Comparison of ENCODE assay signal across 34 cellular contexts in genomic region chr9:113245894-113246293, GRCh38. TPM values are rescaled to one million over a fixed set of nuclear protein-coding genes. Genes with fewer than 3 reads are reported as not detected.
"Had no signal": no experiment of that assay in that cellular context is flagged by ENCODE, and none has a peak within 500 bp of the region (broad histone marks: within the 10 kb centered on the region; RNA-seq: fewer than 3 reads in every experiment).

No MANE protein-coding gene starts in this region.

- H3K4me3 Mint-ChIP-seq: immature natural killer cell; naive thymus-derived CD8-positive, alpha-beta T cell; nephron; neural progenitor cell; stimulated activated naive CD8-positive, alpha-beta T cell treated with anti-CD3 and anti-CD28 coated beads, Interleukin-15, Interleukin-2, amounts not matched to agents 100 ng/mL and 50 ng/mL, for 24 hours; type B pancreatic cell had no signal

- H3K4me1 Mint-ChIP-seq: immature natural killer cell, nephron, neural progenitor cell had no signal

- H3K27ac Mint-ChIP-seq: neural progenitor cell; stimulated activated naive CD8-positive, alpha-beta T cell treated with anti-CD3 and anti-CD28 coated beads, Interleukin-15, Interleukin-2, amounts not matched to agents 100 ng/mL and 50 ng/mL, for 24 hours; type B pancreatic cell had no signal

- H3K27ac ChIP-seq: left lung, lower lobe of right lung, neural progenitor cell, neutrophil, parathyroid adenoma, right atrium auricular region, right lobe of liver, tibial nerve, uterus had no signal

- H3K4me2 ChIP-seq: neural progenitor cell, smooth muscle cell had no signal

- H3K4me3 ChIP-seq: left lung, lower lobe of right lung, neural progenitor cell, right atrium auricular region, right lobe of liver, smooth muscle cell, tibial nerve, uterus had no signal

- H3K4me1 ChIP-seq: left lung, neural progenitor cell, parathyroid adenoma, right atrium auricular region, tibial nerve, uterus had no signal

- H3K9me3 ChIP-seq: lower lobe of right lung, neutrophil, right atrium auricular region, right lobe of liver, tibial nerve, uterus had no signal

- FAIRE-seq: islet of Langerhans, kidney had no signal

- ATAC-seq: left colon; left lung; lower lobe of right lung; naive thymus-derived CD8-positive, alpha-beta T cell; right lobe of liver had no signal

- H3K27me3 Mint-ChIP-seq: naive thymus-derived CD8-positive, alpha-beta T cell; stimulated activated naive CD8-positive, alpha-beta T cell treated with anti-CD3 and anti-CD28 coated beads, Interleukin-15, Interleukin-2, amounts not matched to agents 100 ng/mL and 50 ng/mL, for 24 hours; type B pancreatic cell had no signal

- H3K27me3 ChIP-seq: left lung, neural progenitor cell, neutrophil, right atrium auricular region, right lobe of liver, tibial nerve, uterus had no signal

- H3K36me3 ChIP-seq: left lung, lower lobe of right lung, neural progenitor cell, neutrophil, right atrium auricular region, right lobe of liver, tibial nerve, uterus had no signal

- DNase-seq: hypothalamus; immature natural killer cell; kidney; left colon; left lung; lower lobe of right lung; mammary epithelial cell; mesenchymal stem cell; naive thymus-derived CD8-positive, alpha-beta T cell; occipital lobe; right lobe of liver; stimulated activated CD4-positive, alpha-beta T cell treated with anti-CD3 and anti-CD28 coated beads, Interleukin-1b, Interleukin-23, amount 100 ng/mL, for 48 hours; stimulated activated CD4-positive, alpha-beta T cell treated with anti-CD3 and anti-CD28 coated beads, Interleukin-2, amount 100 ng/mL, for 48 hours; stimulated activated CD4-positive, alpha-beta T cell treated with anti-CD3 and anti-CD28 coated beads, Interleukin-4, amount 100 ng/mL, for 4 hours; stimulated activated CD8-positive, alpha-beta memory T cell treated with anti-CD3 and anti-CD28 coated beads, Interleukin-4, amount 100 ng/mL, for 48 hours; stimulated activated naive CD4-positive, alpha-beta T cell; uterus had no signal

RNA-seq across cellular contexts. Expression of gene RNF183, which starts 57.3 kb away (rescaled TPM):
- total RNA-seq: left lung, liver, lower lobe of right lung, mammary epithelial cell, occipital lobe, osteocyte, posterior vena cava, pulmonary artery endothelial cell, right atrium auricular region, skeletal muscle tissue, subcutaneous adipose tissue, temporal lobe had no signal
